8 cellular contexts compared by ENCODE assay signal in genomic region chr7:100867040-100867795, GRCh38. TPM values are rescaled to one million over a fixed set of nuclear protein-coding genes. Genes with fewer than 3 reads are reported as not detected.
DNase-seq lines count a peak whose midpoint lies in the region; ATAC-seq and TF ChIP-seq lines count a peak whose summit lies in the region.

TSS of gene TRIP6 (plus strand) at chr7:100867387. CDS start at chr7:100867498, 111 bp downstream.

- H3K36me3 Mint-ChIP-seq in T-helper 1 cell treated with Interleukin-12 subunit alpha and Interleukin-12 subunit beta and Interleukin-4 antibody, amounts not matched to agents 30 μg/mL and 1 μg/mL, for 36 hours (ENCODE audit: low read depth) = peaks cover 13% of the 10 kb centered on the region
- peaks cover 71% of the 10 kb centered on the region for H3K36me3 Mint-ChIP-seq in MCF 10A (ENCODE audit: insufficient read depth, unreplicated experiment)

- H3K9me3 ChIP-seq in iPS-15b (ENCODE audit: control insufficient read depth, insufficient read depth, low read length) = no peaks in the 10 kb centered on the region

- ATAC-seq in HG03103 (IDR thresholded peaks at IDR 0.05; ENCODE audit: low read depth, unreplicated experiment) = peak; percentile 36
- ATAC-seq in sciatic nerve = peak; percentile 90
- ATAC-seq in GM21367 (IDR thresholded peaks at IDR 0.05; ENCODE audit: unreplicated experiment) = no peak
- ATAC-seq in HG03095 (IDR thresholded peaks at IDR 0.05; ENCODE audit: unreplicated experiment) = no peak

- intact Hi-C loops in MCF 10A (cut with micrococcal nuclease) = no loop called here
- intact Hi-C loops in sciatic nerve (cut with DNase I) = no loop called here

- no peaks in the 10 kb centered on the region for H3K9me3 Mint-ChIP-seq in T-helper 1 cell treated with Interleukin-12 subunit alpha and Interleukin-12 subunit beta and Interleukin-4 antibody, amounts not matched to agents 30 μg/mL and 1 μg/mL, for 36 hours
- no peaks in the 10 kb centered on the region for H3K9me3 Mint-ChIP-seq in MCF 10A (ENCODE audit: unreplicated experiment)

- peak within 1 kb of the TSS; percentile 87 for H3K4me3 Mint-ChIP-seq in T-helper 1 cell treated with Interleukin-12 subunit alpha and Interleukin-12 subunit beta and Interleukin-4 antibody, amounts not matched to agents 30 μg/mL and 1 μg/mL, for 36 hours
- H3K4me3 Mint-ChIP-seq in MCF 10A (ENCODE audit: unreplicated experiment) = peak within 1 kb of the TSS; percentile 85

- CTCF ChIA-PET in MCF 10A (lab: Yijun Ruan, JAX) = no interaction called here

- no peaks in the 10 kb centered on the region for H3K27me3 Mint-ChIP-seq in T-helper 1 cell treated with Interleukin-12 subunit alpha and Interleukin-12 subunit beta and Interleukin-4 antibody, amounts not matched to agents 30 μg/mL and 1 μg/mL, for 36 hours (ENCODE audit: low read depth)
- no peaks in the 10 kb centered on the region for H3K27me3 Mint-ChIP-seq in MCF 10A (ENCODE audit: insufficient read depth, unreplicated experiment)

- no peaks in the 10 kb centered on the region for H3K27me3 ChIP-seq in iPS-15b (ENCODE audit: control insufficient read depth, insufficient read depth, low read length)

- H3K36me3 ChIP-seq in iPS-15b (ENCODE audit: control insufficient read depth, insufficient read depth, low read length) = peaks cover 40% of the 10 kb centered on the region

- H3K9ac ChIP-seq in iPS-15b (ENCODE audit: low read depth, low read length) = peak within 1 kb of the TSS; percentile 98

- no peak for TF ChIP-seq CTCF in MCF 10A (IDR thresholded peaks at IDR 0.05; ENCODE audit: unreplicated experiment)

- H3K4me3 ChIP-seq in iPS-15b (ENCODE audit: low read depth, low read length) = peak within 1 kb of the TSS; percentile 93

- DNase-seq in EH (ENCODE audit: low read depth) (peak; percentile 96), MCF 10A (ENCODE audit: unreplicated experiment) (peak; percentile 95), sciatic nerve (ENCODE audit: low spot score) (peak; percentile 99)

- H3K4me1 Mint-ChIP-seq in T-helper 1 cell treated with Interleukin-12 subunit alpha and Interleukin-12 subunit beta and Interleukin-4 antibody, amounts not matched to agents 30 μg/mL and 1 μg/mL, for 36 hours (ENCODE audit: low read depth) = peaks cover 15% of the 10 kb centered on the region
- H3K4me1 Mint-ChIP-seq in MCF 10A (ENCODE audit: insufficient read depth, unreplicated experiment) = peaks cover 6% of the 10 kb centered on the region

- TSS peak; percentile 79 for BruUV-seq in MCF 10A (replicated peaks; lab: Mats Ljungman, UMichigan)

- H3K27ac Mint-ChIP-seq in T-helper 1 cell treated with Interleukin-12 subunit alpha and Interleukin-12 subunit beta and Interleukin-4 antibody, amounts not matched to agents 30 μg/mL and 1 μg/mL, for 36 hours = peak within 1 kb of the TSS; percentile 88
- peak within 1 kb of the TSS; percentile 99 for H3K27ac Mint-ChIP-seq in MCF 10A (ENCODE audit: low read depth, unreplicated experiment)

- peaks cover 4% of the 10 kb centered on the region for H3K4me1 ChIP-seq in iPS-15b (ENCODE audit: control insufficient read depth, insufficient read depth, low read length)

- POLR2A ChIA-PET in MCF 10A (lab: Yijun Ruan, JAX) = interaction anchor here (0.7 to 2.1 kb wide), 15 partner anchors 9 to 1309 kb away, joined by 3 to 25 read pairs (median 3); partner anchors contain the start of genes FBXO24, LRCH4, MOSPD3 and POP7

RNA-seq across cellular contexts. Expression of gene TRIP6, which starts in this region (rescaled TPM):
- total RNA-seq in MCF 10A (2022) = 106 and 132 TPM in 2 replicates
- total RNA-seq in sciatic nerve = 62.6 TPM

Comparison
In these comparisons a context has a peak if more than half of its experiments do, and no peak if none do; other contexts are left out.
1. ATAC-seq: peak in HG03103 (single experiment) and sciatic nerve (single experiment); none in GM21367 (single experiment) and HG03095 (single experiment).
2. Peak in every context shown above with its lines, with median percentiles within 50 percentile points of each other: DNase-seq.